Comparison of ENCODE assay signal across 1 cellular context in genomic region chr5:181170996-181171395, GRCh38.
TF ChIP-seq lines count a peak whose summit lies in the region.

No MANE protein-coding gene starts in this region.

TF ChIP-seq in H1, 55 proteins besides CTCF, POLR2A, EP300 and RAD21:
- no peak for TF ChIP-seq FOSL1 (IDR thresholded peaks at IDR 0.05; ENCODE audit: insufficient read depth, low read depth, low read length)
- TF ChIP-seq RNF2 (IDR thresholded peaks at IDR 0.05; ENCODE audit: borderline replicate concordance, low read depth, low read length, missing control alignments, poor library complexity, severe bottlenecking): peak; percentile 9
